22 cellular contexts compared by ENCODE assay signal in the genomic region with DNA sequence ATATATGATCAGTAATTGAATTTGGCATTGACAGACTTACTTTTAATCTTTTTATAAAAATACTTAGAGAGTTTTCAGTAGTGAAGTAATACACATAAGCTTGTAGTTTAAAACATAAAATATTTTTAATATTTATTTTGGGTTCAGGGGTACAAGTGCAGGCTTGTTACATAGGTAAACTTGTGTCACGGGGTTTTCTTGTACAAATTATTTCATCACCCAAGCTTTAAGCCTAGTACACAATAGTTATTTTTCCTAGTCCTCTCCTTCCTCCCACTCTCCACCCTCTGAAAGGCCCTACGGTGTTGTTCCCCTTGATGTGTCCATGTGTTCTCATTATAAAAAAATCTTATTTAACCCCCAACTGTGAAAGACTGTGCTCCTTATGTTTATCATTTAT.
DNase-seq lines count a peak whose midpoint lies in the region; FAIRE-seq and TF ChIP-seq lines count a peak whose summit lies in the region.
"Had no signal": no experiment of that assay in that cellular context is flagged by ENCODE, and none has a peak within 500 bp of the region (broad histone marks: within the 10 kb centered on the region; RNA-seq: fewer than 3 reads in every experiment).

No MANE protein-coding gene starts in this region.

- H3K4me3 ChIP-seq in bronchial epithelial cell (ENCODE audit: low read depth, low read length): no peak overlapping the region
- no peak overlapping the region for H3K4me3 ChIP-seq in smooth muscle cell
- no peak overlapping the region for H3K4me3 ChIP-seq in tibial artery
- H3K4me3 ChIP-seq: BLaER1 treated with 17β-estradiol and CSF1 and Interleukin-3, amounts not matched to agents 10 nM and 100 nM had no signal

- TF ChIP-seq CTCF in bronchial epithelial cell (IDR thresholded peaks at IDR 0.05; ENCODE audit: insufficient read depth, low read length, severe bottlenecking): no peak
- TF ChIP-seq CTCF in osteocyte (IDR thresholded peaks at IDR 0.05): no peak
- no peak for TF ChIP-seq CTCF in smooth muscle cell (IDR thresholded peaks at IDR 0.05; ENCODE audit: borderline replicate concordance, insufficient read depth, poor library complexity, severe bottlenecking)
- no peak for TF ChIP-seq CTCF in tibial artery (IDR thresholded peaks at IDR 0.05)

- intact Hi-C loops in tibial artery (cut with DNase I; ENCODE audit: low total_unique reads): no loop called here

- peaks cover 25% of the 10 kb centered on the region for H3K4me1 Mint-ChIP-seq in osteocyte (ENCODE audit: unreplicated experiment)
- H3K4me1 Mint-ChIP-seq: B cell; CD4-positive, alpha-beta memory T cell; CD8-positive, alpha-beta memory T cell had no signal

- FAIRE-seq in bronchial epithelial cell (lab: Jason Lieb, UNC): no peak
- FAIRE-seq in endometrium (lab: Jason Lieb, UNC): peak; percentile 26
- FAIRE-seq: A204.1, G401.6, GM12891, GM19239 had no signal

- 81% methylated on average over 2 of the region's 2 CpGs for WGBS in smooth muscle cell (ENCODE audit: low lambda C conversion rate)

- H3K9me3 Mint-ChIP-seq in osteocyte (ENCODE audit: unreplicated experiment): peaks cover 18% of the 10 kb centered on the region

- H3K79me2 ChIP-seq in smooth muscle cell (ENCODE audit: low read depth): no peaks in the 10 kb centered on the region

- H4K20me1 ChIP-seq in smooth muscle cell (ENCODE audit: low read depth): no peaks in the 10 kb centered on the region
- H4K20me1 ChIP-seq: BLaER1 treated with 17β-estradiol and CSF1 and Interleukin-3, amounts not matched to agents 10 nM and 100 nM had no signal

- H3K36me3 Mint-ChIP-seq in osteocyte (ENCODE audit: unreplicated experiment): peaks cover 4% of the 10 kb centered on the region
- H3K36me3 Mint-ChIP-seq: CD4-positive, alpha-beta memory T cell; CD8-positive, alpha-beta memory T cell had no signal

- H3K36me3 ChIP-seq in bronchial epithelial cell (ENCODE audit: control insufficient read depth, insufficient read depth, low read length) (no peaks in the 10 kb centered on the region), smooth muscle cell (ENCODE audit: low read depth) (no peaks in the 10 kb centered on the region), tibial artery (no peaks in the 10 kb centered on the region)
- H3K36me3 ChIP-seq: BLaER1 treated with 17β-estradiol and CSF1 and Interleukin-3, amounts not matched to agents 10 nM and 100 nM had no signal

- no peak overlapping the region for H3K4me3 Mint-ChIP-seq in osteocyte (ENCODE audit: unreplicated experiment)
- H3K4me3 Mint-ChIP-seq: B cell; CD4-positive, alpha-beta memory T cell; CD8-positive, alpha-beta memory T cell had no signal

- H3K27me3 ChIP-seq in bronchial epithelial cell (ENCODE audit: control insufficient read depth, insufficient read depth, low read length): no peaks in the 10 kb centered on the region
- no peaks in the 10 kb centered on the region for H3K27me3 ChIP-seq in smooth muscle cell (ENCODE audit: low read depth)
- H3K27me3 ChIP-seq in tibial artery: no peaks in the 10 kb centered on the region
- H3K27me3 ChIP-seq: BLaER1 treated with 17β-estradiol and CSF1 and Interleukin-3, amounts not matched to agents 10 nM and 100 nM had no signal

- H3K9me3 ChIP-seq in smooth muscle cell (replicated peaks; ENCODE audit: low read depth): no peaks in the 10 kb centered on the region
- no peaks in the 10 kb centered on the region for H3K9me3 ChIP-seq in tibial artery
- H3K9me3 ChIP-seq: BLaER1 treated with 17β-estradiol and CSF1 and Interleukin-3, amounts not matched to agents 10 nM and 100 nM had no signal

- H2AFZ ChIP-seq in smooth muscle cell (ENCODE audit: low read depth): peak overlapping the region; percentile 65

- H3K4me2 ChIP-seq in smooth muscle cell: no peak overlapping the region
- H3K4me2 ChIP-seq: BLaER1 treated with 17β-estradiol and CSF1 and Interleukin-3, amounts not matched to agents 10 nM and 100 nM had no signal

- no peaks in the 10 kb centered on the region for H3K27me3 Mint-ChIP-seq in osteocyte (ENCODE audit: unreplicated experiment)
- H3K27me3 Mint-ChIP-seq: B cell; CD4-positive, alpha-beta memory T cell; CD8-positive, alpha-beta memory T cell had no signal

- H3K27ac ChIP-seq in smooth muscle cell (ENCODE audit: low read depth) (no peak overlapping the region), tibial artery (no peak overlapping the region)
- H3K27ac ChIP-seq: BLaER1 treated with 17β-estradiol and CSF1 and Interleukin-3, amounts not matched to agents 10 nM and 100 nM; C4-2B had no signal

- no peak overlapping the region for H3K9ac ChIP-seq in smooth muscle cell (ENCODE audit: low read depth)
- H3K9ac ChIP-seq: BLaER1 treated with 17β-estradiol and CSF1 and Interleukin-3, amounts not matched to agents 10 nM and 100 nM had no signal

- peaks cover 1% of the 10 kb centered on the region for H3K4me1 ChIP-seq in smooth muscle cell (ENCODE audit: low read depth)
- H3K4me1 ChIP-seq in tibial artery: no peaks in the 10 kb centered on the region
- H3K4me1 ChIP-seq: BLaER1 treated with 17β-estradiol and CSF1 and Interleukin-3, amounts not matched to agents 10 nM and 100 nM had no signal

- DNase-seq in bronchial epithelial cell (ENCODE audit: low read depth) (peak; percentile 68), osteocyte (ENCODE audit: extremely low spot score, unreplicated experiment) (no peak), smooth muscle cell (lab: John Stamatoyannopoulos, UW; ENCODE audit: unreplicated experiment) (no peak), DMS153 (lab: John Stamatoyannopoulos, UW) (no peak), AML-193 (lab: John Stamatoyannopoulos, UW) (no peak), tibial artery (no peak)
- DNase-seq: 8988T; ACHN; CD4-positive, alpha-beta memory T cell; CD8-positive, alpha-beta memory T cell; COR-L47; DMS 273 treated with DMSO at 0.1 percent for 48 hours; DMS79 treated with DMSO at 0.1 percent for 48 hours; GF-D8 had no signal

- no peaks in the 10 kb centered on the region for H3F3A ChIP-seq in smooth muscle cell (ENCODE audit: low read depth)

- H3K27ac Mint-ChIP-seq in osteocyte (ENCODE audit: unreplicated experiment): peak overlapping the region; percentile 80
- H3K27ac Mint-ChIP-seq: B cell; CD4-positive, alpha-beta memory T cell; CD8-positive, alpha-beta memory T cell had no signal
